Comparison of ENCODE assay signal across 18 cellular contexts in genomic region chr20:51514836-51515235, GRCh38. TPM values are rescaled to one million over a fixed set of nuclear protein-coding genes. Genes with fewer than 3 reads are reported as not detected.
DNase-seq lines count a peak whose midpoint lies in the region; ATAC-seq and TF ChIP-seq lines count a peak whose summit lies in the region.
"Had no signal": no experiment of that assay in that cellular context is flagged by ENCODE, and none has a peak within 500 bp of the region (broad histone marks: within the 10 kb centered on the region; RNA-seq: fewer than 3 reads in every experiment).

No MANE protein-coding gene starts in this region.

- TF ChIP-seq CTCF in MM.1S (IDR thresholded peaks at IDR 0.05; ENCODE audit: low read length) = no peak

- no peaks in the 10 kb centered on the region for H3K27me3 ChIP-seq in MM.1S (replicated peaks; ENCODE audit: insufficient read depth, low read length)
- H3K27me3 ChIP-seq: BLaER1 treated with 17β-estradiol and CSF1 and Interleukin-3, amounts not matched to agents 10 nM and 100 nM had no signal

- H3K27ac Mint-ChIP-seq in activated CD4-positive, alpha-beta T cell treated with anti-CD3 and anti-CD28 coated beads, Interleukin-2, amount 10 ng/mL, durations not matched to agents 24 days and 14 days = peak overlapping the region; percentile 56
- peak overlapping the region; percentile 46 for H3K27ac Mint-ChIP-seq in activated naive CD8-positive, alpha-beta T cell
- H3K27ac Mint-ChIP-seq in activated naive CD8-positive, alpha-beta T cell treated with anti-CD3 and anti-CD28 coated beads, Interleukin-2, amount 50 U/mL, for 24 hours = no peak overlapping the region
- H3K27ac Mint-ChIP-seq in activated T-helper 17 cell treated with anti-CD3 and anti-CD28 coated beads, Interleukin-2, amount 50 U/mL, for 72 hours = peak overlapping the region; percentile 59

- H4K20me1 ChIP-seq in MM.1S (ENCODE audit: insufficient read depth, low read length) = no peaks in the 10 kb centered on the region

- no peaks in the 10 kb centered on the region; the same call in 1 of the 2 replicates for H3K36me3 ChIP-seq in MM.1S (replicated peaks; ENCODE audit: insufficient read depth, low read length)
- H3K36me3 ChIP-seq: HAP-1 had no signal

- intact Hi-C loops in activated CD4-positive, alpha-beta T cell treated with anti-CD3 and anti-CD28 coated beads, Interleukin-2, amount 10 ng/mL, durations not matched to agents 24 days and 14 days (cut with micrococcal nuclease) = no loop called here
- intact Hi-C loops in sciatic nerve (cut with DNase I) = no loop called here

- H3K79me2 ChIP-seq in MM.1S (ENCODE audit: low read length) = peaks cover 29% of the 10 kb centered on the region

- H3K9me2 ChIP-seq in MM.1S (replicated peaks; ENCODE audit: insufficient read depth, low read length) = no peaks in the 10 kb centered on the region

- H3K9ac ChIP-seq in MM.1S (ENCODE audit: low read length) = no peak overlapping the region
- H3K9ac ChIP-seq: BLaER1 treated with 17β-estradiol and CSF1 and Interleukin-3, amounts not matched to agents 10 nM and 100 nM had no signal

- no peak overlapping the region for H3K4me3 ChIP-seq in MM.1S (ENCODE audit: low read length)
- H3K4me3 ChIP-seq: BLaER1 treated with 17β-estradiol and CSF1 and Interleukin-3, amounts not matched to agents 10 nM and 100 nM; GM12878; HAP-1; PC-9 had no signal

- H3K36me3 Mint-ChIP-seq in activated CD4-positive, alpha-beta T cell treated with anti-CD3 and anti-CD28 coated beads, Interleukin-2, amount 10 ng/mL, durations not matched to agents 24 days and 14 days (ENCODE audit: low read depth) = peaks cover 81% of the 10 kb centered on the region
- H3K36me3 Mint-ChIP-seq in activated naive CD8-positive, alpha-beta T cell = peaks cover 46% of the 10 kb centered on the region
- H3K36me3 Mint-ChIP-seq in activated naive CD8-positive, alpha-beta T cell treated with anti-CD3 and anti-CD28 coated beads, Interleukin-2, amount 50 U/mL, for 24 hours (ENCODE audit: low read depth) = peaks cover 80% of the 10 kb centered on the region
- peaks cover 100% of the 10 kb centered on the region for H3K36me3 Mint-ChIP-seq in activated T-helper 17 cell treated with anti-CD3 and anti-CD28 coated beads, Interleukin-2, amount 50 U/mL, for 72 hours (ENCODE audit: low read depth)

- H3K9me3 ChIP-seq in MM.1S (replicated peaks; ENCODE audit: insufficient read depth, low read length) = no peaks in the 10 kb centered on the region
- H3K9me3 ChIP-seq: BLaER1 treated with 17β-estradiol and CSF1 and Interleukin-3, amounts not matched to agents 10 nM and 100 nM; HAP-1 had no signal

- H3K4me2 ChIP-seq in MM.1S (ENCODE audit: low read depth, low read length) = no peak overlapping the region
- H3K4me2 ChIP-seq: BLaER1 treated with 17β-estradiol and CSF1 and Interleukin-3, amounts not matched to agents 10 nM and 100 nM; PC-9 had no signal

- no peaks in the 10 kb centered on the region for H3K27me3 Mint-ChIP-seq in activated CD4-positive, alpha-beta T cell treated with anti-CD3 and anti-CD28 coated beads, Interleukin-2, amount 10 ng/mL, durations not matched to agents 24 days and 14 days
- no peaks in the 10 kb centered on the region for H3K27me3 Mint-ChIP-seq in activated naive CD8-positive, alpha-beta T cell
- H3K27me3 Mint-ChIP-seq in activated naive CD8-positive, alpha-beta T cell treated with anti-CD3 and anti-CD28 coated beads, Interleukin-2, amount 50 U/mL, for 24 hours = no peaks in the 10 kb centered on the region
- H3K27me3 Mint-ChIP-seq in activated T-helper 17 cell treated with anti-CD3 and anti-CD28 coated beads, Interleukin-2, amount 50 U/mL, for 72 hours = no peaks in the 10 kb centered on the region

- H2AFZ ChIP-seq in MM.1S (ENCODE audit: low read length) = no peak overlapping the region
- H2AFZ ChIP-seq: PC-9 had no signal

- no peaks in the 10 kb centered on the region for H3K9me3 Mint-ChIP-seq in activated CD4-positive, alpha-beta T cell treated with anti-CD3 and anti-CD28 coated beads, Interleukin-2, amount 10 ng/mL, durations not matched to agents 24 days and 14 days
- no peaks in the 10 kb centered on the region for H3K9me3 Mint-ChIP-seq in activated naive CD8-positive, alpha-beta T cell (ENCODE audit: low read depth)
- no peaks in the 10 kb centered on the region for H3K9me3 Mint-ChIP-seq in activated naive CD8-positive, alpha-beta T cell treated with anti-CD3 and anti-CD28 coated beads, Interleukin-2, amount 50 U/mL, for 24 hours
- H3K9me3 Mint-ChIP-seq in activated T-helper 17 cell treated with anti-CD3 and anti-CD28 coated beads, Interleukin-2, amount 50 U/mL, for 72 hours = no peaks in the 10 kb centered on the region

- DNase-seq in activated CD4-positive, alpha-beta T cell treated with anti-CD3 and anti-CD28 coated beads, Interleukin-2, amount 10 ng/mL, durations not matched to agents 24 days and 14 days = no peak
- no peak for DNase-seq in activated CD4-positive, alpha-beta T cell treated with anti-CD3 and anti-CD28 coated beads, Interleukin-2, amount 50 U/mL, for 4 hours
- DNase-seq in activated naive CD8-positive, alpha-beta T cell treated with anti-CD3 and anti-CD28 coated beads, Interleukin-2, amount 50 U/mL, for 24 hours = no peak
- DNase-seq in sciatic nerve (ENCODE audit: low spot score) = peak; percentile 36
- DNase-seq in activated CD4-positive, CD25-positive, alpha-beta regulatory T cell treated with anti-CD3 and anti-CD28 coated beads, Interleukin-2, amount 50 U/mL, for 72 hours = no peak
- DNase-seq in MM.1S = no peak
- DNase-seq: Kasumi-1, NCI-H1417, NCI-H1930, NCI-H2171, NCI-H446 treated with DMSO at 0.1 percent for 48 hours, NCI-H774, PC-9 had no signal

- ATAC-seq in activated naive CD8-positive, alpha-beta T cell treated with anti-CD3 and anti-CD28 coated beads, Interleukin-2, amount 50 U/mL, for 24 hours = no peak
- no peak for ATAC-seq in activated T-helper 17 cell treated with anti-CD3 and anti-CD28 coated beads, Interleukin-2, amount 50 U/mL, for 72 hours (replicated peaks)
- ATAC-seq in sciatic nerve = no peak
- ATAC-seq: GM12878 had no signal

- no peak overlapping the region for H3K27ac ChIP-seq in MM.1S (ENCODE audit: low read length)
- H3K27ac ChIP-seq: BLaER1 treated with 17β-estradiol and CSF1 and Interleukin-3, amounts not matched to agents 10 nM and 100 nM; PC-9 had no signal

- H3K4me1 Mint-ChIP-seq in activated CD4-positive, alpha-beta T cell treated with anti-CD3 and anti-CD28 coated beads, Interleukin-2, amount 10 ng/mL, durations not matched to agents 24 days and 14 days = peaks cover 63% of the 10 kb centered on the region
- H3K4me1 Mint-ChIP-seq in activated naive CD8-positive, alpha-beta T cell (ENCODE audit: low read depth) = peaks cover 72% of the 10 kb centered on the region
- peaks cover 57% of the 10 kb centered on the region for H3K4me1 Mint-ChIP-seq in activated naive CD8-positive, alpha-beta T cell treated with anti-CD3 and anti-CD28 coated beads, Interleukin-2, amount 50 U/mL, for 24 hours
- H3K4me1 Mint-ChIP-seq in activated T-helper 17 cell treated with anti-CD3 and anti-CD28 coated beads, Interleukin-2, amount 50 U/mL, for 72 hours = peaks cover 51% of the 10 kb centered on the region

- H3K4me1 ChIP-seq in MM.1S (ENCODE audit: low read length) = no peaks in the 10 kb centered on the region

- no peaks in the 10 kb centered on the region for H3F3A ChIP-seq in MM.1S (ENCODE audit: insufficient read depth, low read length)

- peak overlapping the region; percentile 10 for H3K4me3 Mint-ChIP-seq in activated CD4-positive, alpha-beta T cell treated with anti-CD3 and anti-CD28 coated beads, Interleukin-2, amount 10 ng/mL, durations not matched to agents 24 days and 14 days
- peak overlapping the region; percentile 35 for H3K4me3 Mint-ChIP-seq in activated naive CD8-positive, alpha-beta T cell
- no peak overlapping the region for H3K4me3 Mint-ChIP-seq in activated naive CD8-positive, alpha-beta T cell treated with anti-CD3 and anti-CD28 coated beads, Interleukin-2, amount 50 U/mL, for 24 hours
- H3K4me3 Mint-ChIP-seq in activated T-helper 17 cell treated with anti-CD3 and anti-CD28 coated beads, Interleukin-2, amount 50 U/mL, for 72 hours = no peak overlapping the region

RNA-seq across cellular contexts. Expression of gene NFATC2, which starts 27.7 kb away (rescaled TPM):
- 65.0 and 66.4 TPM in 2 replicates for total RNA-seq in activated CD4-positive, alpha-beta T cell treated with anti-CD3 and anti-CD28 coated beads, Interleukin-2, amount 10 ng/mL, durations not matched to agents 24 days and 14 days
- total RNA-seq in activated T-helper 17 cell treated with anti-CD3 and anti-CD28 coated beads, Interleukin-2, amount 50 U/mL, for 72 hours = 10 to 100 TPM; 29.4 to 41.1 TPM
- 11.0 TPM for total RNA-seq in sciatic nerve

Comparison
In these comparisons a context has a peak if more than half of its experiments do, and no peak if none do; other contexts are left out.
1. H3K4me3 Mint-ChIP-seq: peak in activated CD4-positive, alpha-beta T cell treated with anti-CD3 and anti-CD28 coated beads, Interleukin-2, amount 10 ng/mL, durations not matched to agents 24 days and 14 days (single experiment) and activated naive CD8-positive, alpha-beta T cell (single experiment); none in activated naive CD8-positive, alpha-beta T cell treated with anti-CD3 and anti-CD28 coated beads, Interleukin-2, amount 50 U/mL, for 24 hours (single experiment) and activated T-helper 17 cell treated with anti-CD3 and anti-CD28 coated beads, Interleukin-2, amount 50 U/mL, for 72 hours (single experiment).